ENCODE assay signal across 14 cellular contexts in the genomic region with DNA sequence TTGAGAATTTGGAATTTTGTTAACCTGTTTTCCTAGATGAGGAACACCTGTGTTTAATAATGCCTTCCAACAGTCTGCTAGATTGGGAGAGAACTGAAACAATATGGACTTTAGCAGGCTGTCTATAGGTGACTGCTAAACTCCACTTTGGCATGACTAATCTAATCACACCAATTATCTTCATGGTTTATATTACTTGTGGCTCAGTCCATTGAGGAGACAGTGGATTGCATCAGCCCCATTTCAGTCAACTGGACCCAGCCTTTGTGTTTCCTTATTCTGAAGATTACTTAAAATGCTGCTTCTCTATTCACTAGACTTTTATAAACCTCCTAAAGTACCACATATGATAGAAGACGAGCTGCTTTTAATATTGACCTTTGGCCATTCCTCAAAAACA.
DNase-seq lines count a peak whose midpoint lies in the region; ATAC-seq, FAIRE-seq and TF ChIP-seq lines count a peak whose summit lies in the region.
"Had no signal": no experiment of that assay in that cellular context is flagged by ENCODE, and none has a peak within 500 bp of the region (broad histone marks: within the 10 kb centered on the region; RNA-seq: fewer than 3 reads in every experiment).

No MANE protein-coding gene starts in this region.

- POLR2A ChIA-PET in A549 (lab: Yijun Ruan, JAX): interaction anchor here (1.7 kb wide), 1 partner anchor 565 kb away, joined by 5 read pairs; a partner anchor contains a TSS
- POLR2A ChIA-PET in activated CD8-positive, alpha-beta T cell treated with anti-CD3 and anti-CD28 coated beads, Interleukin-2, amount 10 ng/mL, durations not matched to agents 7 days and 5 days (lab: Charles Lee): no interaction called here

- TF ChIP-seq CTCF in A549 (IDR thresholded peaks at IDR 0.05) (no peak), glutamatergic neuron (IDR thresholded peaks at IDR 0.05; ENCODE audit: partially characterized antibody, unreplicated experiment) (no peak)

- H3K27ac ChIP-seq in A549 (peak overlapping the region; percentile 13 to 63; a peak in 3 of 6 replicates), HUES6 (ENCODE audit: low read depth, low read length) (peak overlapping the region; percentile 49; the same call in 1 of the 2 replicates)

- H3K4me1 Mint-ChIP-seq in glutamatergic neuron (ENCODE audit: low read depth, unreplicated experiment): peaks cover 15% of the 10 kb centered on the region
- H3K4me1 Mint-ChIP-seq in T-helper 2 cell treated with Interferon-gamma antibody and Interleukin-4, amounts not matched to agents 5 μg/mL and 100 μg/mL, for 36 hours (ENCODE audit: low read depth): no peaks in the 10 kb centered on the region
- no peaks in the 10 kb centered on the region for H3K4me1 Mint-ChIP-seq in activated CD8-positive, alpha-beta T cell treated with anti-CD3 and anti-CD28 coated beads, Interleukin-2, amount 10 ng/mL, durations not matched to agents 7 days and 5 days (ENCODE audit: low read depth)
- H3K4me1 Mint-ChIP-seq: naive thymus-derived CD4-positive, alpha-beta T cell had no signal

- no peak for TF ChIP-seq EP300 in A549 (IDR thresholded peaks at IDR 0.05)

- DNase-seq in A549 (ENCODE audit: low read depth in 1 of 2, low spot score in 1 of 2): no peak
- DNase-seq in SKM-1 treated with dmso at 0.1 percent for 144 hours (lab: John Stamatoyannopoulos, UW; ENCODE audit: unreplicated experiment): peak; percentile 58
- no peak for DNase-seq in glutamatergic neuron
- DNase-seq in NCI-H2227 (lab: John Stamatoyannopoulos, UW; ENCODE audit: unreplicated experiment): no peak
- DNase-seq in T-helper 2 cell treated with Interferon-gamma antibody and Interleukin-4, amounts not matched to agents 5 μg/mL and 100 μg/mL, for 36 hours (ENCODE audit: low spot score): no peak
- DNase-seq in NCI-H1048 (lab: John Stamatoyannopoulos, UW): no peak
- no peak for DNase-seq in activated CD8-positive, alpha-beta T cell treated with anti-CD3 and anti-CD28 coated beads, Interleukin-2, amount 10 ng/mL, durations not matched to agents 7 days and 5 days
- DNase-seq: activated T-cell treated with anti-CD3 and anti-CD28 coated beads for 4 hours; DND-41; naive thymus-derived CD4-positive, alpha-beta T cell; NCI-H187 treated with DMSO at 0.1 percent for 48 hours; RPMI8226 had no signal

- H3K27me3 Mint-ChIP-seq in glutamatergic neuron (ENCODE audit: unreplicated experiment): peaks cover 2% of the 10 kb centered on the region
- H3K27me3 Mint-ChIP-seq in T-helper 2 cell treated with Interferon-gamma antibody and Interleukin-4, amounts not matched to agents 5 μg/mL and 100 μg/mL, for 36 hours (ENCODE audit: low read depth): no peaks in the 10 kb centered on the region
- H3K27me3 Mint-ChIP-seq in activated CD8-positive, alpha-beta T cell treated with anti-CD3 and anti-CD28 coated beads, Interleukin-2, amount 10 ng/mL, durations not matched to agents 7 days and 5 days (ENCODE audit: low read depth): no peaks in the 10 kb centered on the region
- H3K27me3 Mint-ChIP-seq: naive thymus-derived CD4-positive, alpha-beta T cell had no signal

- H3K4me1 ChIP-seq in A549 (peaks cover 20% of the 10 kb centered on the region; the same call in 1 of the 3 replicates), HUES6 (ENCODE audit: control insufficient read depth, insufficient read depth, low read length) (peaks cover 28% of the 10 kb centered on the region)

- no peak for TF ChIP-seq RAD21 in A549 (conservative IDR thresholded peaks at IDR 0.05 in 1 of 2, IDR thresholded peaks at IDR 0.05 in 1 of 2)

- TF ChIP-seq POLR2A in A549 (IDR thresholded peaks at IDR 0.05; ENCODE audit: low read length): no peak

- CTCF ChIA-PET in A549 (lab: Yijun Ruan, JAX): interaction anchor here (1.0 to 1.5 kb wide), 2 partner anchors 272 to 573 kb away, joined by 3 read pairs; no protein-coding TSS in a partner anchor
- CTCF ChIA-PET in activated CD8-positive, alpha-beta T cell treated with anti-CD3 and anti-CD28 coated beads, Interleukin-2, amount 10 ng/mL, durations not matched to agents 7 days and 5 days (lab: Charles Lee): no interaction called here

- 87% methylated on average over 1 of the region's 1 CpG for WGBS in A549 (ENCODE audit: missing lambda C conversion rate)

- no peaks in the 10 kb centered on the region for H3K9me3 ChIP-seq in A549
- H3K9me3 ChIP-seq in HUES6 (ENCODE audit: control insufficient read depth, insufficient read depth, low read depth, low read length): no peaks in the 10 kb centered on the region

- H3K27me3 ChIP-seq in HUES6 (ENCODE audit: control insufficient read depth, insufficient read depth, low read length): no peaks in the 10 kb centered on the region

- H3K27ac Mint-ChIP-seq in glutamatergic neuron (ENCODE audit: unreplicated experiment): peak overlapping the region; percentile 12
- no peak overlapping the region for H3K27ac Mint-ChIP-seq in T-helper 2 cell treated with Interferon-gamma antibody and Interleukin-4, amounts not matched to agents 5 μg/mL and 100 μg/mL, for 36 hours
- no peak overlapping the region for H3K27ac Mint-ChIP-seq in activated CD8-positive, alpha-beta T cell treated with anti-CD3 and anti-CD28 coated beads, Interleukin-2, amount 10 ng/mL, durations not matched to agents 7 days and 5 days
- H3K27ac Mint-ChIP-seq: naive thymus-derived CD4-positive, alpha-beta T cell; type B pancreatic cell had no signal

- H3K9me3 Mint-ChIP-seq in glutamatergic neuron (ENCODE audit: unreplicated experiment): no peaks in the 10 kb centered on the region
- H3K9me3 Mint-ChIP-seq in T-helper 2 cell treated with Interferon-gamma antibody and Interleukin-4, amounts not matched to agents 5 μg/mL and 100 μg/mL, for 36 hours: no peaks in the 10 kb centered on the region
- H3K9me3 Mint-ChIP-seq in activated CD8-positive, alpha-beta T cell treated with anti-CD3 and anti-CD28 coated beads, Interleukin-2, amount 10 ng/mL, durations not matched to agents 7 days and 5 days (ENCODE audit: insufficient read depth): no peaks in the 10 kb centered on the region
- H3K9me3 Mint-ChIP-seq: type B pancreatic cell had no signal

- no peak for ATAC-seq in A549
- no peak for ATAC-seq in activated CD8-positive, alpha-beta T cell treated with anti-CD3 and anti-CD28 coated beads, Interleukin-2, amount 10 ng/mL, durations not matched to agents 7 days and 5 days
- ATAC-seq: naive thymus-derived CD4-positive, alpha-beta T cell had no signal

- no peak for FAIRE-seq in A549 (lab: Jason Lieb, UNC)

- no peaks in the 10 kb centered on the region for H3K36me3 Mint-ChIP-seq in glutamatergic neuron (ENCODE audit: unreplicated experiment)
- no peaks in the 10 kb centered on the region for H3K36me3 Mint-ChIP-seq in T-helper 2 cell treated with Interferon-gamma antibody and Interleukin-4, amounts not matched to agents 5 μg/mL and 100 μg/mL, for 36 hours (ENCODE audit: low read depth)
- no peaks in the 10 kb centered on the region for H3K36me3 Mint-ChIP-seq in activated CD8-positive, alpha-beta T cell treated with anti-CD3 and anti-CD28 coated beads, Interleukin-2, amount 10 ng/mL, durations not matched to agents 7 days and 5 days (ENCODE audit: low read depth)
- H3K36me3 Mint-ChIP-seq: naive thymus-derived CD4-positive, alpha-beta T cell had no signal

- H3K4me3 Mint-ChIP-seq in glutamatergic neuron (ENCODE audit: unreplicated experiment): no peak overlapping the region
- no peak overlapping the region for H3K4me3 Mint-ChIP-seq in T-helper 2 cell treated with Interferon-gamma antibody and Interleukin-4, amounts not matched to agents 5 μg/mL and 100 μg/mL, for 36 hours
- H3K4me3 Mint-ChIP-seq in activated CD8-positive, alpha-beta T cell treated with anti-CD3 and anti-CD28 coated beads, Interleukin-2, amount 10 ng/mL, durations not matched to agents 7 days and 5 days: no peak overlapping the region
- H3K4me3 Mint-ChIP-seq: naive thymus-derived CD4-positive, alpha-beta T cell; type B pancreatic cell had no signal

- H3K9ac ChIP-seq in HUES6 (ENCODE audit: low read length): no peak overlapping the region

- no peak overlapping the region for H3K4me3 ChIP-seq in A549
- H3K4me3 ChIP-seq in HUES6 (ENCODE audit: low read depth, low read length): no peak overlapping the region

- H3K36me3 ChIP-seq in HUES6 (ENCODE audit: control insufficient read depth, insufficient read depth, low read length): no peaks in the 10 kb centered on the region

- H3K4me2 ChIP-seq in A549: no peak overlapping the region

TF ChIP-seq in A549, 52 proteins besides CTCF, POLR2A, EP300 and RAD21 (continues in another document):
- TF ChIP-seq POLR2AphosphoS2 (conservative IDR thresholded peaks at IDR 0.05; ENCODE audit: low read length): no peak
- TF ChIP-seq KDM5A (IDR thresholded peaks at IDR 0.05): no peak
- TF ChIP-seq JUNB (IDR thresholded peaks at IDR 0.05): no peak
- no peak for TF ChIP-seq BHLHE40 (IDR thresholded peaks at IDR 0.05; ENCODE audit: low read depth, low read length)
- no peak for TF ChIP-seq ZC3H11A (IDR thresholded peaks at IDR 0.05)
- TF ChIP-seq, protein P1, sequence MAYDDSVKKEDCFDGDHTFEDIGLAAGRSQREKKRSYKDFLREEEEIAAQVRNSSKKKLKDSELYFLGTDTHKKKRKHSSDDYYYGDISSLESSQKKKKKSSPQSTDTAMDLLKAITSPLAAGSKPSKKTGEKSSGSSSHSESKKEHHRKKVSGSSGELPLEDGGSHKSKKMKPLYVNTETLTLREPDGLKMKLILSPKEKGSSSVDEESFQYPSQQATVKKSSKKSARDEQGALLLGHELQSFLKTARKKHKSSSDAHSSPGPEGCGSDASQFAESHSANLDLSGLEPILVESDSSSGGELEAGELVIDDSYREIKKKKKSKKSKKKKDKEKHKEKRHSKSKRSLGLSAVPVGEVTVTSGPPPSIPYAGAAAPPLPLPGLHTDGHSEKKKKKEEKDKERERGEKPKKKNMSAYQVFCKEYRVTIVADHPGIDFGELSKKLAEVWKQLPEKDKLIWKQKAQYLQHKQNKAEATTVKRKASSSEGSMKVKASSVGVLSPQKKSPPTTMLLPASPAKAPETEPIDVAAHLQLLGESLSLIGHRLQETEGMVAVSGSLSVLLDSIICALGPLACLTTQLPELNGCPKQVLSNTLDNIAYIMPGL (CRISPR knock-in tag; IDR thresholded peaks at IDR 0.05; ENCODE audit: borderline replicate concordance): no peak
- no peak for TF ChIP-seq HOXB13 (CRISPR knock-in tag; IDR thresholded peaks at IDR 0.05; ENCODE audit: low read depth)
- TF ChIP-seq, protein P2, sequence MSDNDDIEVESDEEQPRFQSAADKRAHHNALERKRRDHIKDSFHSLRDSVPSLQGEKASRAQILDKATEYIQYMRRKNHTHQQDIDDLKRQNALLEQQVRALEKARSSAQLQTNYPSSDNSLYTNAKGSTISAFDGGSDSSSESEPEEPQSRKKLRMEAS (IDR thresholded peaks at IDR 0.05): no peak
- TF ChIP-seq, protein P3, sequence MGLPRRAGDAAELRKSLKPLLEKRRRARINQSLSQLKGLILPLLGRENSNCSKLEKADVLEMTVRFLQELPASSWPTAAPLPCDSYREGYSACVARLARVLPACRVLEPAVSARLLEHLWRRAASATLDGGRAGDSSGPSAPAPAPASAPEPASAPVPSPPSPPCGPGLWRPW (IDR thresholded peaks at IDR 0.05): no peak
- TF ChIP-seq GATA3 (IDR thresholded peaks at IDR 0.05; ENCODE audit: borderline replicate concordance): no peak
- no peak for TF ChIP-seq NR3C1 (IDR thresholded peaks at IDR 0.05)
- TF ChIP-seq MAFK (IDR thresholded peaks at IDR 0.05; ENCODE audit: partially characterized antibody): no peak
